In the genomic region with DNA sequence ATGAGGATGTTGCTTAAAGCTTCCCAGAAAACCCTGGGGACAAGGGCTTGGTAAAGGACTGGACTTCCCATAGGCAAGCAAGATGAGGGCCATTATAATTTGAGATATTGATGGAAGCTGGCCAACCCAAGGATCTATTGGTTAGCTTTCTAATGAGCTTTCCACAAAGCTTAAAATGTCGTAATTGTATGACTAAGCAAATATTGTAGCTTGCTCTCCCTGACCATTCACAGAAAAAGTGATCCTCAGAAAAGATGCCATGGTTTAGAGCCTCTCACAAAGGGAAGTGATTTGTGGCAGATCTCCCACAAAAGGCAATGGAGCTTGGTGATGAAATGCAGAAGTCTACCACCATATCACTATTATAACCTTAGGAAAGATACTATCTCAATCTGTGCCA, we compare ENCODE assay signal across 18 cellular contexts. TPM values are rescaled to one million over a fixed set of nuclear protein-coding genes. Genes with fewer than 3 reads are reported as not detected.
DNase-seq lines count a peak whose midpoint lies in the region; ATAC-seq, FAIRE-seq and TF ChIP-seq lines count a peak whose summit lies in the region.
"Had no signal": no experiment of that assay in that cellular context is flagged by ENCODE, and none has a peak within 500 bp of the region (broad histone marks: within the 10 kb centered on the region; RNA-seq: fewer than 3 reads in every experiment).

No MANE protein-coding gene starts in this region.

- no peak overlapping the region for H3K27ac ChIP-seq in A549
- H3K27ac ChIP-seq: Peyer's patch had no signal

- no peak overlapping the region for H3K4me3 ChIP-seq in A549
- no peak overlapping the region for H3K4me3 ChIP-seq in AG10803 (ENCODE audit: low read length)
- H3K4me3 ChIP-seq in NB4 (ENCODE audit: low read depth, low read length): no peak overlapping the region
- H3K4me3 ChIP-seq: Peyer's patch had no signal

- H3K9me3 ChIP-seq in A549: no peaks in the 10 kb centered on the region
- H3K9me3 ChIP-seq: BE2C, Caco-2, Peyer's patch had no signal

- TF ChIP-seq EP300 in A549 (IDR thresholded peaks at IDR 0.05): no peak

- ATAC-seq in A549: no peak
- ATAC-seq in GM21529 (IDR thresholded peaks at IDR 0.05; ENCODE audit: unreplicated experiment): no peak
- ATAC-seq: HCT116, Right ventricle myocardium inferior had no signal

- CTCF ChIA-PET in A549 (lab: Yijun Ruan, JAX) (interaction anchor here (2.7 kb wide), 1 partner anchor 68 kb away, joined by 10 read pairs; no protein-coding TSS in a partner anchor), HEK293T (lab: Yijun Ruan, JAX) (no interaction called here)

- DNase-seq in A549 (ENCODE audit: low read depth in 1 of 2, low spot score in 1 of 2) (no peak), AG10803 (ENCODE audit: low read depth) (peak; percentile 4), NB4 (ENCODE audit: low read depth) (peak; percentile 38), fibroblast of gingiva (ENCODE audit: low read depth) (peak; percentile 8), HEK293T (ENCODE audit: extremely low spot score) (no peak), NCI-H82 (lab: John Stamatoyannopoulos, UW) (no peak)
- DNase-seq: BE2C; Caco-2; CD4-positive, alpha-beta T cell; KBM-7; NCI-H1092 treated with DMSO at 0.1 percent for 48 hours; NCI-H146; NCI-H2029 treated with DMSO at 0.1 percent for 48 hours; Peyer's patch had no signal

- TF ChIP-seq RAD21 in A549 (conservative IDR thresholded peaks at IDR 0.05 in 1 of 2, IDR thresholded peaks at IDR 0.05 in 1 of 2): no peak

- no peak overlapping the region for H3K4me2 ChIP-seq in A549

- FAIRE-seq in A549 (lab: Jason Lieb, UNC): no peak
- FAIRE-seq: G401.6 had no signal

- H3K4me1 ChIP-seq in A549: no peaks in the 10 kb centered on the region
- H3K4me1 ChIP-seq: BE2C, Caco-2, Peyer's patch had no signal

- TF ChIP-seq CTCF in A549 (IDR thresholded peaks at IDR 0.05) (no peak), AG10803 (conservative IDR thresholded peaks at IDR 0.05; ENCODE audit: low read length) (no peak), NB4 (IDR thresholded peaks at IDR 0.05; ENCODE audit: low read depth, low read length) (no peak)

- TF ChIP-seq POLR2A in A549 (IDR thresholded peaks at IDR 0.05; ENCODE audit: low read length) (no peak), NB4 (IDR thresholded peaks at IDR 0.05; ENCODE audit: extremely low read depth, insufficient read length) (no peak)

- POLR2A ChIA-PET in A549 (lab: Yijun Ruan, JAX) (no interaction called here), HEK293T (lab: Yijun Ruan, JAX) (no interaction called here)

- 36% methylated on average over 1 of the region's 1 CpG for WGBS in A549 (ENCODE audit: missing lambda C conversion rate)

TF ChIP-seq in A549, 52 proteins besides CTCF, POLR2A, EP300 and RAD21:
- peak; percentile 41 for TF ChIP-seq MAFK (IDR thresholded peaks at IDR 0.05; ENCODE audit: partially characterized antibody)
- TF ChIP-seq POLR2AphosphoS2 (conservative IDR thresholded peaks at IDR 0.05; ENCODE audit: low read length): no peak
TF ChIP-seq in A549: peak in this region for 1.

TF ChIP-seq in HEK293T, 16 proteins besides CTCF, POLR2A, EP300 and RAD21:
- TF ChIP-seq, protein P1, sequence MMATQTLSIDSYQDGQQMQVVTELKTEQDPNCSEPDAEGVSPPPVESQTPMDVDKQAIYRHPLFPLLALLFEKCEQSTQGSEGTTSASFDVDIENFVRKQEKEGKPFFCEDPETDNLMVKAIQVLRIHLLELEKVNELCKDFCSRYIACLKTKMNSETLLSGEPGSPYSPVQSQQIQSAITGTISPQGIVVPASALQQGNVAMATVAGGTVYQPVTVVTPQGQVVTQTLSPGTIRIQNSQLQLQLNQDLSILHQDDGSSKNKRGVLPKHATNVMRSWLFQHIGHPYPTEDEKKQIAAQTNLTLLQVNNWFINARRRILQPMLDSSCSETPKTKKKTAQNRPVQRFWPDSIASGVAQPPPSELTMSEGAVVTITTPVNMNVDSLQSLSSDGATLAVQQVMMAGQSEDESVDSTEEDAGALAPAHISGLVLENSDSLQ (IDR thresholded peaks at IDR 0.05): no peak
- TF ChIP-seq CTBP1 (IDR thresholded peaks at IDR 0.05; ENCODE audit: borderline replicate concordance) (no peak), L3MBTL2 (conservative IDR thresholded peaks at IDR 0.05) (no peak), FOXM1 (IDR thresholded peaks at IDR 0.05; ENCODE audit: borderline replicate concordance) (no peak), HDGF (IDR thresholded peaks at IDR 0.05; ENCODE audit: borderline replicate concordance) (no peak), SP1 (IDR thresholded peaks at IDR 0.05) (no peak), NFRKB (IDR thresholded peaks at IDR 0.05) (no peak), LEF1 (IDR thresholded peaks at IDR 0.05; ENCODE audit: borderline replicate concordance) (no peak), BHLHE40 (IDR thresholded peaks at IDR 0.05; ENCODE audit: borderline replicate concordance) (no peak), SUZ12 (IDR thresholded peaks at IDR 0.05) (no peak), ELF4 (IDR thresholded peaks at IDR 0.05) (no peak), ZNF384 (IDR thresholded peaks at IDR 0.05) (no peak), FOXK2 (IDR thresholded peaks at IDR 0.05) (no peak), TARDBP (IDR thresholded peaks at IDR 0.05) (no peak), FOXA1 (IDR thresholded peaks at IDR 0.05) (no peak)

RNA-seq across cellular contexts. Expression of a gene that starts 13.6 kb away (rescaled TPM):
- polyA plus RNA-seq in A549 (2011; rRNA removed) (not detected in 2 replicates), A549 (2017; fragmentation: RNase III; extraction: RNeasy Plus Mini Kit Qiagen cat#74134 plus additional on column Dnase treatment) (not detected in 3 replicates)
- polyA plus RNA-seq in A549 (2012; cell fraction: cytosol; rRNA removed): not detected in 2 replicates
- polyA plus RNA-seq in A549 (2012; cell fraction: nucleus; rRNA removed): not detected in 2 replicates
- polyA minus RNA-seq in A549 (2011; rRNA and poly(A)+ RNA removed): not detected in 2 replicates

RNA-seq across cellular contexts. Expression of a gene that starts 44.5 kb away (rescaled TPM):
- polyA plus RNA-seq in A549 (2011; rRNA removed): not detected in 2 replicates
- not detected in 2 replicates for polyA plus RNA-seq in A549 (2012; cell fraction: cytosol; rRNA removed)
- polyA plus RNA-seq in A549 (2012; cell fraction: nucleus; rRNA removed): not detected in 2 replicates
- not detected in 3 replicates for polyA plus RNA-seq in A549 (2017; fragmentation: RNase III; extraction: RNeasy Plus Mini Kit Qiagen cat#74134 plus additional on column Dnase treatment)
- not detected in 2 replicates for polyA minus RNA-seq in A549 (2011; rRNA and poly(A)+ RNA removed)

RNA-seq across cellular contexts. Expression of a gene that starts 53.9 kb away (rescaled TPM):
- polyA plus RNA-seq in A549 (2011; rRNA removed) (105 and 111 TPM in 2 replicates), A549 (2017; fragmentation: RNase III; extraction: RNeasy Plus Mini Kit Qiagen cat#74134 plus additional on column Dnase treatment) (94.7 to 101 TPM (median 95.9 TPM) in 3 replicates)
- 106 and 111 TPM in 2 replicates for polyA plus RNA-seq in A549 (2012; cell fraction: cytosol; rRNA removed)
- 148 and 202 TPM in 2 replicates for polyA plus RNA-seq in A549 (2012; cell fraction: nucleus; rRNA removed)
- 106 and 117 TPM in 2 replicates for polyA minus RNA-seq in A549 (2011; rRNA and poly(A)+ RNA removed)

Comparison
In these comparisons a context has a peak if more than half of its experiments do, and no peak if none do; other contexts are left out.
1. DNase-seq: peak in AG10803 (single experiment), NB4 (single experiment) and fibroblast of gingiva (single experiment); none in A549 (0 of 2), HEK293T (single experiment) and NCI-H82 (single experiment).